ENCODE assay signal across 10 cellular contexts in the genomic region with DNA sequence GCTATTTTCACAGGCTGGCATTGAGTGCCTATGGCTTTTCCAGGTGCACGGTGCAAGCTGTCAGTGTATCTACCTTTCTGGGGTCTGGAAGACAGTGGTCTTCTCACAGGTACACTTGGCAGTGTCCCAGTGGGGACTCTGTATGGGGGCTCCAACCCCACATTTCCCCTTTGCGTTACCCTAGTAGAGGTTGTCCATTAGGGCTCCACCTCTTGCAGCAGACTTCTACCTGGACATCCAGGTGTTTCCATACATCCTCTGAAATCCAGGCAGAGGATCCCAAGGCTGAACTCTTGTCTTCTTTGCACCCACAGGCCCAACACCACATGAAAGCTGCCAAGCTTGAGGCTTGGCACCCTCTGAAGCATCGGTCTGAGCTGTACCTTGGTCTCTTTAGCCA.
"Had no signal": no experiment of that assay in that cellular context is flagged by ENCODE, and none has a peak within 500 bp of the region (broad histone marks: within the 10 kb centered on the region; RNA-seq: fewer than 3 reads in every experiment).

No MANE protein-coding gene starts in this region.

- H3K27ac Mint-ChIP-seq: GM23338, H9 had no signal

- H3K4me3 Mint-ChIP-seq: GM23338, H9 had no signal

- FAIRE-seq: H1, H54, HepG2 had no signal

- H3K9ac ChIP-seq: KMS-11 had no signal

- H3K27ac ChIP-seq: HL-60, KMS-11 had no signal

- H3K4me2 ChIP-seq: GM23338, KMS-11 had no signal

- ATAC-seq: GM23338, HepG2 had no signal

- DNase-seq: H9, HCEC 1CT, Karpas-422, KBM-7 had no signal

- H3K4me3 ChIP-seq: GM23338 had no signal

- H2AFZ ChIP-seq: GM23338 had no signal

- H3K4me1 Mint-ChIP-seq: GM23338, H9 had no signal
